18 cellular contexts compared by ENCODE assay signal in genomic region chr4:124429746-124430250, GRCh38.
DNase-seq lines count a peak whose midpoint lies in the region; ATAC-seq and TF ChIP-seq lines count a peak whose summit lies in the region.
"Had no signal": no experiment of that assay in that cellular context is flagged by ENCODE, and none has a peak within 500 bp of the region (broad histone marks: within the 10 kb centered on the region; RNA-seq: fewer than 3 reads in every experiment).

No MANE protein-coding gene starts in this region.

- no peak for DNase-seq in GM23338 (ENCODE audit: low spot score)
- no peak for DNase-seq in brain microvascular endothelial cell
- DNase-seq in hepatocyte (ENCODE audit: low spot score): no peak
- no peak for DNase-seq in type B pancreatic cell (ENCODE audit: extremely low spot score, unreplicated experiment)
- DNase-seq in NCI-H2107 (lab: John Stamatoyannopoulos, UW): no peak
- no peak for DNase-seq in activated CD4-positive, alpha-beta T cell treated with anti-CD3 and anti-CD28 coated beads, Interleukin-2, amount 50 U/mL, for 48 hours
- DNase-seq: activated naive CD8-positive, alpha-beta T cell treated with anti-CD3 and anti-CD28 coated beads for 36 hours; AML-193; naive B cell; NCI-H1417 treated with DMSO at 0.1 percent for 48 hours; NCI-H526; substantia nigra had no signal

- no peak for ATAC-seq in GM23338
- no peak for ATAC-seq in GM18907 (IDR thresholded peaks at IDR 0.05; ENCODE audit: unreplicated experiment)

- no peaks in the 10 kb centered on the region for H3F3A ChIP-seq in GM23338 (replicated peaks; ENCODE audit: low read depth)

- 74% methylated on average over 2 of the region's 2 CpGs for WGBS in hepatocyte (ENCODE audit: low lambda C conversion rate, missing lambda C conversion rate)

- H3K27me3 Mint-ChIP-seq in GM23338 (ENCODE audit: insufficient read depth, low read depth, poor library complexity) (no peaks in the 10 kb centered on the region), type B pancreatic cell (no peaks in the 10 kb centered on the region)
- H3K27me3 Mint-ChIP-seq: IgD-negative memory B cell, memory B cell, naive B cell, progenitor cell of endocrine pancreas had no signal

- H3K4me3 Mint-ChIP-seq in GM23338 (no peak overlapping the region), type B pancreatic cell (no peak overlapping the region)
- H3K4me3 Mint-ChIP-seq: activated naive CD8-positive, alpha-beta T cell treated with anti-CD3 and anti-CD28 coated beads for 36 hours; memory B cell; WTC11 had no signal

- 0 out of 4 replicates have a peak, but pooled peaks of 1 of the 2 experiments have one; percentile 11 for TF ChIP-seq CTCF in GM23338 (conservative IDR thresholded peaks at IDR 0.05; ENCODE audit: low read depth in 2 of 2)
- TF ChIP-seq CTCF in brain microvascular endothelial cell (IDR thresholded peaks at IDR 0.05; ENCODE audit: low read depth, low read length, missing control alignments): no peak
- TF ChIP-seq CTCF in hepatocyte (IDR thresholded peaks at IDR 0.05; ENCODE audit: poor library complexity): no peak
- TF ChIP-seq CTCF in type B pancreatic cell (conservative IDR thresholded peaks at IDR 0.05): peak; percentile 43

- H3K9me3 ChIP-seq in hepatocyte (ENCODE audit: low read depth): no peaks in the 10 kb centered on the region
- H3K9me3 ChIP-seq: uterus had no signal

- H3K27me3 ChIP-seq in GM23338 (ENCODE audit: insufficient read depth) (no peaks in the 10 kb centered on the region), brain microvascular endothelial cell (replicated peaks) (no peaks in the 10 kb centered on the region), hepatocyte (no peaks in the 10 kb centered on the region)
- H3K27me3 ChIP-seq: uterus had no signal

- H3K9me3 Mint-ChIP-seq in GM23338 (no peaks in the 10 kb centered on the region), type B pancreatic cell (no peaks in the 10 kb centered on the region)
- H3K9me3 Mint-ChIP-seq: activated naive CD8-positive, alpha-beta T cell treated with anti-CD3 and anti-CD28 coated beads for 36 hours; naive B cell; WTC11 had no signal

- H3K27ac ChIP-seq in GM23338 (ENCODE audit: low read depth) (no peak overlapping the region), brain microvascular endothelial cell (peak overlapping the region; percentile 77), hepatocyte (no peak overlapping the region)
- H3K27ac ChIP-seq: uterus had no signal

- H3K4me1 Mint-ChIP-seq in GM23338 (peaks cover 7% of the 10 kb centered on the region; the same call in 2 of the 3 replicates), type B pancreatic cell (ENCODE audit: unreplicated experiment) (peaks cover 20% of the 10 kb centered on the region)
- H3K4me1 Mint-ChIP-seq: activated naive CD8-positive, alpha-beta T cell treated with anti-CD3 and anti-CD28 coated beads for 36 hours; IgD-negative memory B cell had no signal

- H3K4me3 ChIP-seq in GM23338: no peak overlapping the region
- no peak overlapping the region for H3K4me3 ChIP-seq in brain microvascular endothelial cell (ENCODE audit: low read depth, low read length)
- no peak overlapping the region for H3K4me3 ChIP-seq in hepatocyte
- H3K4me3 ChIP-seq: uterus had no signal

- H4K20me1 ChIP-seq in GM23338 (replicated peaks; ENCODE audit: insufficient read depth): no peaks in the 10 kb centered on the region
- H4K20me1 ChIP-seq in hepatocyte (ENCODE audit: insufficient read depth, poor library complexity, severe bottlenecking): no peaks in the 10 kb centered on the region

- no peaks in the 10 kb centered on the region for H3K9me2 ChIP-seq in GM23338 (ENCODE audit: insufficient read depth)
- no peaks in the 10 kb centered on the region for H3K9me2 ChIP-seq in hepatocyte (replicated peaks; ENCODE audit: insufficient read depth)

- H3K79me2 ChIP-seq in GM23338 (replicated peaks; ENCODE audit: insufficient read depth): no peaks in the 10 kb centered on the region
- no peaks in the 10 kb centered on the region for H3K79me2 ChIP-seq in hepatocyte

- H3K36me3 Mint-ChIP-seq in GM23338 (ENCODE audit: low read depth): no peaks in the 10 kb centered on the region
- H3K36me3 Mint-ChIP-seq in type B pancreatic cell: no peaks in the 10 kb centered on the region
- H3K36me3 Mint-ChIP-seq: activated naive CD8-positive, alpha-beta T cell treated with anti-CD3 and anti-CD28 coated beads for 36 hours; IgD-negative memory B cell; memory B cell; naive B cell; WTC11 had no signal

- H3K4me1 ChIP-seq in GM23338 (ENCODE audit: insufficient read depth) (peaks cover 2% of the 10 kb centered on the region; the same call in 1 of the 2 replicates), hepatocyte (ENCODE audit: insufficient read depth) (peaks cover 4% of the 10 kb centered on the region)
- H3K4me1 ChIP-seq: uterus had no signal

- H3K36me3 ChIP-seq in GM23338 (ENCODE audit: insufficient read depth) (no peaks in the 10 kb centered on the region), brain microvascular endothelial cell (replicated peaks) (no peaks in the 10 kb centered on the region), hepatocyte (replicated peaks; ENCODE audit: insufficient read depth, low read depth) (no peaks in the 10 kb centered on the region)
- H3K36me3 ChIP-seq: uterus had no signal

- in situ Hi-C loops in brain microvascular endothelial cell (cut with HindIII; ENCODE audit: low pct_ligation_motif_present, low sequenced_read_pairs): no loop called here

- H2AFZ ChIP-seq in GM23338 (peak overlapping the region; percentile 70; the same call in 1 of the 2 replicates), hepatocyte (no peak overlapping the region)

- H3K27ac Mint-ChIP-seq in GM23338 (no peak overlapping the region; the same call in 1 of the 2 replicates), type B pancreatic cell (no peak overlapping the region)
- H3K27ac Mint-ChIP-seq: activated naive CD8-positive, alpha-beta T cell treated with anti-CD3 and anti-CD28 coated beads for 36 hours; memory B cell; progenitor cell of endocrine pancreas; WTC11 had no signal

- H3K4me2 ChIP-seq in GM23338: no peak overlapping the region
- H3K4me2 ChIP-seq in hepatocyte: peak overlapping the region; percentile 7

TF ChIP-seq in GM23338, 12 proteins besides CTCF, POLR2A, EP300 and RAD21 (continues in another document):
- TF ChIP-seq EZH2phosphoT487 (IDR thresholded peaks at IDR 0.05; ENCODE audit: unreplicated experiment) (no peak), ZNF462 (CRISPR knock-in tag; IDR thresholded peaks at IDR 0.05) (no peak), POLR2AphosphoS5 (IDR thresholded peaks at IDR 0.05; ENCODE audit: low read depth) (no peak), EZH2 (IDR thresholded peaks at IDR 0.05; ENCODE audit: low read depth, unreplicated experiment) (no peak), ZNF114 (CRISPR knock-in tag; IDR thresholded peaks at IDR 0.05) (no peak)
